ENCODE assay signal across 8 cellular contexts in genomic region chr9:127785023-127785932, GRCh38. TPM values are rescaled to one million over a fixed set of nuclear protein-coding genes. Genes with fewer than 3 reads are reported as not detected.
DNase-seq lines count a peak whose midpoint lies in the region; TF ChIP-seq lines count a peak whose summit lies in the region.

No MANE protein-coding gene starts in this region.

- peak; percentile 79 for DNase-seq in GDM1 (lab: John Stamatoyannopoulos, UW)
- DNase-seq in H7: peak; percentile 99
- peak; percentile 81 to 83 for DNase-seq in SJSA1 (ENCODE audit: low read depth in 1 of 2, low spot score in 2 of 2)
- peak; percentile 91 for DNase-seq in activated naive CD4-positive, alpha-beta T cell treated with Interleukin-2 at 50 U/mL for 16 hours
- DNase-seq in foreskin melanocyte: peak; percentile 64
- DNase-seq in superior temporal gyrus (ENCODE audit: extremely low spot score): peak; percentile 83

- peak; percentile 72 for TF ChIP-seq CTCF in Loucy (conservative IDR thresholded peaks at IDR 0.05; ENCODE audit: low read length)
- peak; percentile 99 for TF ChIP-seq CTCF in neutrophil (IDR thresholded peaks at IDR 0.05)

- H3K27me3 ChIP-seq in H7 (ENCODE audit: control insufficient read depth, insufficient read depth, low read length): no peaks in the 10 kb centered on the region
- H3K27me3 ChIP-seq in Loucy (ENCODE audit: insufficient read depth, low read length, poor library complexity, severe bottlenecking): peaks cover 4% of the 10 kb centered on the region
- no peaks in the 10 kb centered on the region for H3K27me3 ChIP-seq in SJSA1 (replicated peaks)
- no peaks in the 10 kb centered on the region for H3K27me3 ChIP-seq in neutrophil

- peak overlapping the region; percentile 58 for H3K4me3 ChIP-seq in H7 (ENCODE audit: insufficient read depth, low read depth, low read length)
- peak overlapping the region; percentile 81 for H3K4me3 ChIP-seq in Loucy (ENCODE audit: low read length, poor library complexity, severe bottlenecking)
- H3K4me3 ChIP-seq in SJSA1: peak overlapping the region; percentile 99
- peak overlapping the region; percentile 79 to 97 for H3K4me3 ChIP-seq in neutrophil (ENCODE audit: low read depth in 1 of 2, low read length in 1 of 2)

- peaks cover 43% of the 10 kb centered on the region for H4K20me1 ChIP-seq in Loucy (ENCODE audit: insufficient read depth, low read length, poor library complexity, severe bottlenecking)

- H3K9me2 ChIP-seq in Loucy (replicated peaks; ENCODE audit: low read depth, low read length): no peaks in the 10 kb centered on the region

- no peak overlapping the region; the same call in 1 of the 2 replicates for H3K27ac ChIP-seq in SJSA1
- peak overlapping the region; percentile 90 for H3K27ac ChIP-seq in neutrophil

- H3K9me3 ChIP-seq in Loucy (ENCODE audit: insufficient read depth, low read depth, low read length) (no peaks in the 10 kb centered on the region), SJSA1 (replicated peaks) (no peaks in the 10 kb centered on the region), neutrophil (no peaks in the 10 kb centered on the region)

- peaks cover 23% of the 10 kb centered on the region for H3F3A ChIP-seq in Loucy (ENCODE audit: low read depth)

- H3K4me1 ChIP-seq in Loucy (ENCODE audit: insufficient read depth, low read length, poor library complexity, severe bottlenecking) (peaks cover 70% of the 10 kb centered on the region), SJSA1 (replicated peaks) (peaks cover 8% of the 10 kb centered on the region), neutrophil (ENCODE audit: control insufficient read depth in 1 of 2, insufficient read depth in 1 of 2, low read depth in 1 of 2, low read length in 1 of 2) (peaks cover 62 to 63% of the 10 kb centered on the region in 2 experiments)

- H2AFZ ChIP-seq in Loucy (ENCODE audit: low read length): peak overlapping the region; percentile 69; the same call in 1 of the 2 replicates

- peaks cover 32% of the 10 kb centered on the region for H3K36me3 ChIP-seq in H7 (replicated peaks; ENCODE audit: control insufficient read depth, insufficient read depth, low read length)
- peaks cover 36% of the 10 kb centered on the region for H3K36me3 ChIP-seq in Loucy (ENCODE audit: insufficient read depth, low read length)
- H3K36me3 ChIP-seq in SJSA1: peaks cover 45% of the 10 kb centered on the region
- H3K36me3 ChIP-seq in neutrophil: peaks cover 36% of the 10 kb centered on the region

- peak overlapping the region; percentile 93 for H3K4me2 ChIP-seq in Loucy (ENCODE audit: low read depth, low read length, poor library complexity, severe bottlenecking)

- H3K79me2 ChIP-seq in Loucy (ENCODE audit: insufficient read depth, low read length): peaks cover 70% of the 10 kb centered on the region

- peak overlapping the region; percentile 84 for H3K9ac ChIP-seq in Loucy (ENCODE audit: low read depth, low read length, poor library complexity, severe bottlenecking)

RNA-seq across cellular contexts. Expression of gene CDK9, which starts 0.6 kb away (rescaled TPM):
- 51.5 and 56.6 TPM in 2 replicates for total RNA-seq in H7 (2014; rRNA removed; shearing (Covaris generic))
- total RNA-seq in SJSA1 (2014; rRNA removed; shearing (Covaris generic)): 16.8 and 21.4 TPM in 2 replicates

RNA-seq across cellular contexts. Expression of gene SH2D3C, which starts 6.8 kb away (rescaled TPM):
- total RNA-seq in H7 (2014; rRNA removed; shearing (Covaris generic)): 0.26 and 0.42 TPM in 2 replicates
- total RNA-seq in SJSA1 (2014; rRNA removed; shearing (Covaris generic)): not detected in 2 replicates

RNA-seq across cellular contexts. Expression of gene FPGS, which starts 17.4 kb away (rescaled TPM):
- 84.9 and 92.2 TPM in 2 replicates for total RNA-seq in H7 (2014; rRNA removed; shearing (Covaris generic))
- 49.0 and 70.0 TPM in 2 replicates for total RNA-seq in SJSA1 (2014; rRNA removed; shearing (Covaris generic))

RNA-seq across cellular contexts. Expression of gene TOR2A, which starts 50.2 kb away (rescaled TPM):
- total RNA-seq in H7 (2014; rRNA removed; shearing (Covaris generic)): 13.7 and 19.3 TPM in 2 replicates
- total RNA-seq in SJSA1 (2014; rRNA removed; shearing (Covaris generic)): 5.3 and 11.4 TPM in 2 replicates
